In genomic region chr2:26244479-26245230, GRCh38 we compare ENCODE assay signal across 8 cellular contexts. TPM values are rescaled to one million over a fixed set of nuclear protein-coding genes. Genes with fewer than 3 reads are reported as not detected.
DNase-seq lines count a peak whose midpoint lies in the region; ATAC-seq and TF ChIP-seq lines count a peak whose summit lies in the region.

HADHA (minus strand) TSS chr2:26244632; CDS start chr2:26244596, 36 bp downstream.
HADHB (plus strand) TSS chr2:26244939; CDS start chr2:26254255, 9,316 bp downstream.

- peak within 1 kb of the TSS; percentile 98 for H3K4me3 ChIP-seq in choroid plexus epithelial cell (ENCODE audit: low read depth, low read length)

- ATAC-seq in GM19035 (IDR thresholded peaks at IDR 0.05; ENCODE audit: unreplicated experiment) (peak; percentile 69), HG03354 (IDR thresholded peaks at IDR 0.05; ENCODE audit: poor library complexity, severe bottlenecking, unreplicated experiment) (peak; percentile 75)

- TF ChIP-seq CTCF in choroid plexus epithelial cell (conservative IDR thresholded peaks at IDR 0.05; ENCODE audit: low read depth, low read length), result peak; percentile 49

- DNase-seq in Ammon's horn (ENCODE audit: low spot score) (peak; percentile 93), NCI-H460 (ENCODE audit: extremely low read depth, low read depth) (peak; percentile 87), choroid plexus epithelial cell (ENCODE audit: low read depth) (peak; percentile 92), kidney tubule cell (ENCODE audit: low spot score) (peak; percentile 94)
- peak; percentile 67 to 74 for DNase-seq in activated CD4-positive, alpha-beta T cell treated with anti-CD3 and anti-CD28 coated beads for 24 hours (ENCODE audit: low read depth in 2 of 2)
- peak; percentile 55 to 81 (median 69) for DNase-seq in stimulated activated CD4-positive, alpha-beta T cell treated with anti-CD3 and anti-CD28 coated beads, Interleukin-1b, Interleukin-23, amount 100 ng/mL, for 24 hours (ENCODE audit: low read depth in 4 of 4, low spot score in 1 of 4)

RNA-seq across cellular contexts. Expression of gene HADHA, which starts in this region (rescaled TPM):
- total RNA-seq in NCI-H460 (2014; rRNA removed; shearing (Covaris generic)), result 142 and 160 TPM in 2 replicates
- polyA plus RNA-seq in NCI-H460 (2014; cell fraction: nucleus; rRNA removed), result 101 and 110 TPM in 2 replicates

RNA-seq across cellular contexts. Expression of gene HADHB, which starts in this region (rescaled TPM):
- total RNA-seq in NCI-H460 (2014; rRNA removed; shearing (Covaris generic)), result 113 and 120 TPM in 2 replicates
- polyA plus RNA-seq in NCI-H460 (2014; cell fraction: nucleus; rRNA removed), result 84.1 and 98.7 TPM in 2 replicates

Comparison
In these comparisons a context has a peak if more than half of its experiments do, and no peak if none do; other contexts are left out.
1. Peak in every context shown above with its lines: DNase-seq, ATAC-seq and H3K4me3 ChIP-seq.